ENCODE assay signal across 28 cellular contexts in the genomic region with DNA sequence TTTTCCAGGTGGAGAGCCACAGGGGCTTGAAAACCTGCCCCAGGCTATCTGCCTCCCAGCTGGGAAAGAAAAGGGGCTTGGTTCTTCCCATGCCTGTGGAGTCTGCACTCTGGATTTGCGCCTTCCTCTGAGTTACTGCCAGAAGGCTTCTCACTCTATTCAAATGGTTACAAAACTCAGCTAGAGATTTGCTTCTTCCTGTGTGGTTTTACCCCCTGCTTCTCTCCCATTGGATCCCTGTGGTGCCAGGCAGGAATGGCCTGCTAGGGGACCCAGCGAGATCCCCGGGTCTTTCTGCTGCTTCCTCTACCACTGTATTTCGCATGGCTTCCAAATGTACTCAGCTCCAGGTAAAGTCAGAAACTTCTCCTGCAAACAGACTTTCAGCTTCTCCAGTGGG.
"Had no signal": no experiment of that assay in that cellular context is flagged by ENCODE, and none has a peak within 500 bp of the region (broad histone marks: within the 10 kb centered on the region; RNA-seq: fewer than 3 reads in every experiment).

No MANE protein-coding gene starts in this region.

- H3K4me3 ChIP-seq: colonic mucosa, esophagus muscularis mucosa, gastroesophageal sphincter, lung, mucosa of descending colon, prostate gland, right atrium auricular region, smooth muscle cell, stomach, thyroid gland, vagina had no signal

- H3K9me3 ChIP-seq: colonic mucosa, esophagus muscularis mucosa, gastroesophageal sphincter, mucosa of descending colon, prostate gland, right atrium auricular region, thyroid gland, vagina had no signal

- H3K27ac ChIP-seq: colonic mucosa, esophagus muscularis mucosa, foreskin keratinocyte, gastroesophageal sphincter, parathyroid adenoma, prostate gland, right atrium auricular region, stomach, thyroid gland, vagina had no signal

- H3K36me3 ChIP-seq: colonic mucosa, esophagus muscularis mucosa, gastroesophageal sphincter, prostate gland, right atrium auricular region, stomach, thyroid gland, vagina had no signal

- H3K4me1 ChIP-seq: colonic mucosa, esophagus muscularis mucosa, foreskin keratinocyte, gastroesophageal sphincter, parathyroid adenoma, prostate gland, right atrium auricular region, stomach, thyroid gland, vagina had no signal

- H3K9ac ChIP-seq: parathyroid adenoma had no signal

- H3K27me3 ChIP-seq: colonic mucosa, esophagus muscularis mucosa, foreskin keratinocyte, gastroesophageal sphincter, right atrium auricular region, stomach, thyroid gland, vagina had no signal

- ATAC-seq: foreskin keratinocyte; gastroesophageal sphincter; left ventricle myocardium superior; mucosa of descending colon; natural killer cell treated with Interleukin-12 subunit alpha and Interleukin-12 subunit beta and Interleukin-15 and Interleukin-18, amount 100 ng/mL, for 72 hours; sciatic nerve had no signal

- DNase-seq: colonic mucosa; effector CD8-positive, alpha-beta T cell; foreskin keratinocyte; glutamatergic neuron; hypothalamus; left ventricle myocardium superior; mucosa of descending colon; naive B cell; stimulated activated CD4-positive, alpha-beta T cell treated with anti-CD3 and anti-CD28 coated beads, Interleukin-12 subunit alpha, Interleukin-12 subunit beta, amount 100 ng/mL, for 4 hours; stimulated activated CD4-positive, alpha-beta T cell treated with anti-CD3 and anti-CD28 coated beads, Interleukin-1b, Interleukin-23, amount 100 ng/mL, for 48 hours; stimulated activated CD4-positive, alpha-beta T cell treated with anti-CD3 and anti-CD28 coated beads, Interleukin-4, amount 100 ng/mL, for 1 hour; stimulated activated CD8-positive, alpha-beta memory T cell treated with anti-CD3 and anti-CD28 coated beads, Interleukin-4, amount 100 ng/mL, for 48 hours; stimulated activated naive CD4-positive, alpha-beta T cell treated with Interleukin-2 at 50 U/mL for 16 hours; stomach; thyroid gland; trophoblast cell had no signal

- FAIRE-seq: endothelial cell of umbilical vein, keratinocyte had no signal
